ENCODE assay signal across 17 cellular contexts in the genomic region with DNA sequence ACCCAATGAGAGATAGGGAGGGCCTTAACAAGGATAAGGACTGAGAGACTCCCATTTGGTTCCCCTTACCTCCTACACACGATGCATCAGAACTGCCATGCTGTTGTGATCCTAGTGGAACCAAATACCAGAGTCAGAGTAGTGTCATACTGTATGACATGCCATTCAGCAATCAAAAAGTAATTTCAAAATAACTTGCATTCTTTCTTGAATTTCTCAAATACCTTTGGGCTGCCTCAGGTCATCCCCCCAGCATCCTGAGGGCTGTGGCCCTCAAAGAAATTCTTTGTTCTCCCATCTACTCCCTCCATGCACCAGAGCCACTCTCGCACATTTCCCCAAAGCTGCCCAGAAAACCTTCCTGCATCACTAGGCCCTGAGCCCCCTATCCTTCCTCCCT.
DNase-seq lines count a peak whose midpoint lies in the region; ATAC-seq and TF ChIP-seq lines count a peak whose summit lies in the region.
"Had no signal": no experiment of that assay in that cellular context is flagged by ENCODE, and none has a peak within 500 bp of the region (broad histone marks: within the 10 kb centered on the region; RNA-seq: fewer than 3 reads in every experiment).

No MANE protein-coding gene starts in this region.

- no peaks in the 10 kb centered on the region for H3K79me2 ChIP-seq in GM23338 (replicated peaks; ENCODE audit: insufficient read depth)
- H3K79me2 ChIP-seq: hepatocyte had no signal

- intact Hi-C loops in naive thymus-derived CD4-positive, alpha-beta T cell (cut with micrococcal nuclease) = loop anchor here in 1 of 2 donors (10.0 kb wide), 1 partner anchor 1102 kb away; the partner anchor contains the start of gene EPHB1

- H3K27ac ChIP-seq in GM23338 (ENCODE audit: low read depth) (no peak overlapping the region), RWPE2 (ENCODE audit: poor library complexity, severe bottlenecking) (peak overlapping the region; percentile 13), foreskin keratinocyte (no peak overlapping the region), tibial nerve (no peak overlapping the region)
- no peak overlapping the region for H3K27ac ChIP-seq in naive thymus-derived CD4-positive, alpha-beta T cell (ENCODE audit: low read depth, low read length)
- H3K27ac ChIP-seq: A549, epithelial cell of prostate, hepatocyte had no signal

- ATAC-seq in GM23338 (no peak), RWPE2 (ENCODE audit: low read depth) (peak; percentile 83), foreskin keratinocyte (peak; percentile 60), GM18519 (IDR thresholded peaks at IDR 0.05; ENCODE audit: low FRiP score, unreplicated experiment) (no peak)
- no peak for ATAC-seq in naive thymus-derived CD4-positive, alpha-beta T cell
- ATAC-seq: activated naive CD8-positive, alpha-beta T cell treated with anti-CD3 and anti-CD28 coated beads, Interleukin-2, amount 50 U/mL, for 24 hours; left ventricle myocardium superior; stimulated activated naive B cell treated with anti-CD40 and anti-IgM and Interleukin-4, amounts not matched to agents 10 μg/mL and 1 μg/mL and 100 μg/mL, for 72 hours; T-helper 17 cell had no signal

- TF ChIP-seq EP300 in tibial nerve (IDR thresholded peaks at IDR 0.05) = no peak

- TF ChIP-seq CTCF in GM23338 (conservative IDR thresholded peaks at IDR 0.05; ENCODE audit: low read depth in 2 of 2) (no peak), RWPE2 (IDR thresholded peaks at IDR 0.05; ENCODE audit: poor library complexity, severe bottlenecking) (no peak), foreskin keratinocyte (conservative IDR thresholded peaks at IDR 0.05) (no peak), tibial nerve (IDR thresholded peaks at IDR 0.05) (peak in 1 of 5 experiments; percentile 0)

- no peak for TF ChIP-seq POLR2A in tibial nerve (IDR thresholded peaks at IDR 0.05)

- H3K4me1 Mint-ChIP-seq in GM23338 = peaks cover 6% of the 10 kb centered on the region; the same call in 2 of the 3 replicates
- H3K4me1 Mint-ChIP-seq in naive thymus-derived CD4-positive, alpha-beta T cell = no peaks in the 10 kb centered on the region
- H3K4me1 Mint-ChIP-seq: activated naive CD8-positive, alpha-beta T cell treated with anti-CD3 and anti-CD28 coated beads, Interleukin-2, amount 50 U/mL, for 24 hours; stimulated activated naive B cell treated with anti-CD40 and anti-IgM and Interleukin-4, amounts not matched to agents 10 μg/mL and 1 μg/mL and 100 μg/mL, for 72 hours had no signal

- H3K9me3 ChIP-seq in RWPE2 (ENCODE audit: severe bottlenecking) (no peaks in the 10 kb centered on the region), tibial nerve (no peaks in the 10 kb centered on the region)
- H3K9me3 ChIP-seq in naive thymus-derived CD4-positive, alpha-beta T cell (ENCODE audit: control insufficient read depth in 2 of 3, low read length in 3 of 3) = no peaks in the 10 kb centered on the region
- H3K9me3 ChIP-seq: A549 had no signal

- H3K4me2 ChIP-seq in GM23338 = no peak overlapping the region
- H3K4me2 ChIP-seq: A549, hepatocyte had no signal

- CTCF ChIA-PET in naive thymus-derived CD4-positive, alpha-beta T cell (lab: Charles Lee) = no interaction called here

- H3K27me3 ChIP-seq in GM23338 (ENCODE audit: insufficient read depth) (no peaks in the 10 kb centered on the region), RWPE2 (ENCODE audit: insufficient read depth, poor library complexity, severe bottlenecking) (peaks cover 3% of the 10 kb centered on the region), foreskin keratinocyte (no peaks in the 10 kb centered on the region), tibial nerve (no peaks in the 10 kb centered on the region)
- no peaks in the 10 kb centered on the region for H3K27me3 ChIP-seq in naive thymus-derived CD4-positive, alpha-beta T cell (ENCODE audit: control insufficient read depth in 2 of 2, insufficient read depth in 2 of 2, low read length in 2 of 2)
- H3K27me3 ChIP-seq: hepatocyte had no signal

- peak overlapping the region; percentile 56; the same call in 1 of the 2 replicates for H2AFZ ChIP-seq in GM23338
- H2AFZ ChIP-seq: hepatocyte had no signal

- POLR2A ChIA-PET in naive thymus-derived CD4-positive, alpha-beta T cell (lab: Charles Lee) = no interaction called here

- H3K36me3 ChIP-seq in GM23338 (ENCODE audit: insufficient read depth) = no peaks in the 10 kb centered on the region
- H3K36me3 ChIP-seq in RWPE2 (ENCODE audit: low read depth) = no peaks in the 10 kb centered on the region
- H3K36me3 ChIP-seq in tibial nerve = no peaks in the 10 kb centered on the region
- H3K36me3 ChIP-seq in naive thymus-derived CD4-positive, alpha-beta T cell (ENCODE audit: control insufficient read depth in 2 of 3, insufficient read depth in 3 of 3, low read length in 3 of 3) = no peaks in the 10 kb centered on the region

- H4K20me1 ChIP-seq in GM23338 (replicated peaks; ENCODE audit: insufficient read depth) = no peaks in the 10 kb centered on the region

- H3K4me3 Mint-ChIP-seq in GM23338 = no peak overlapping the region
- H3K4me3 Mint-ChIP-seq in naive thymus-derived CD4-positive, alpha-beta T cell = no peak overlapping the region
- H3K4me3 Mint-ChIP-seq: activated naive CD8-positive, alpha-beta T cell treated with anti-CD3 and anti-CD28 coated beads, Interleukin-2, amount 50 U/mL, for 24 hours; activated T-cell treated with anti-CD3 and anti-CD28 coated beads, Interleukin-2, amount 50 U/mL, for 24 hours; stimulated activated naive B cell treated with anti-CD40 and anti-IgM and Interleukin-4, amounts not matched to agents 10 μg/mL and 1 μg/mL and 100 μg/mL, for 72 hours; T-helper 17 cell had no signal

- H3K4me3 ChIP-seq in GM23338 (no peak overlapping the region), RWPE2 (ENCODE audit: severe bottlenecking) (no peak overlapping the region), tibial nerve (no peak overlapping the region)
- H3K4me3 ChIP-seq in naive thymus-derived CD4-positive, alpha-beta T cell (ENCODE audit: low read length) = no peak overlapping the region
- H3K4me3 ChIP-seq: A549, hepatocyte had no signal

- H3K9me3 Mint-ChIP-seq in GM23338 = peaks cover 8% of the 10 kb centered on the region
- H3K9me3 Mint-ChIP-seq in naive thymus-derived CD4-positive, alpha-beta T cell = peaks cover 0 to 3% (median 0%) of the 10 kb centered on the region in 11 donors
- H3K9me3 Mint-ChIP-seq: activated naive CD8-positive, alpha-beta T cell treated with anti-CD3 and anti-CD28 coated beads, Interleukin-2, amount 50 U/mL, for 24 hours; activated T-cell treated with anti-CD3 and anti-CD28 coated beads, Interleukin-2, amount 50 U/mL, for 24 hours; stimulated activated naive B cell treated with anti-CD40 and anti-IgM and Interleukin-4, amounts not matched to agents 10 μg/mL and 1 μg/mL and 100 μg/mL, for 72 hours had no signal

- no peaks in the 10 kb centered on the region for H3F3A ChIP-seq in GM23338 (replicated peaks; ENCODE audit: low read depth)

- H3K4me1 ChIP-seq in GM23338 (ENCODE audit: insufficient read depth) (peaks cover 6% of the 10 kb centered on the region; the same call in 1 of the 2 replicates), RWPE2 (ENCODE audit: insufficient read depth, poor library complexity, severe bottlenecking) (peaks cover 3% of the 10 kb centered on the region), foreskin keratinocyte (peaks cover 17% of the 10 kb centered on the region), tibial nerve (no peaks in the 10 kb centered on the region)
- no peaks in the 10 kb centered on the region for H3K4me1 ChIP-seq in naive thymus-derived CD4-positive, alpha-beta T cell (ENCODE audit: control insufficient read depth in 2 of 2, insufficient read depth in 2 of 2, low read length in 2 of 2)
- H3K4me1 ChIP-seq: A549 had no signal

- H3K27ac Mint-ChIP-seq in GM23338 = no peak overlapping the region
- no peak overlapping the region for H3K27ac Mint-ChIP-seq in naive thymus-derived CD4-positive, alpha-beta T cell
- H3K27ac Mint-ChIP-seq: activated naive CD8-positive, alpha-beta T cell treated with anti-CD3 and anti-CD28 coated beads, Interleukin-2, amount 50 U/mL, for 24 hours; activated T-cell treated with anti-CD3 and anti-CD28 coated beads, Interleukin-2, amount 50 U/mL, for 24 hours; stimulated activated naive B cell treated with anti-CD40 and anti-IgM and Interleukin-4, amounts not matched to agents 10 μg/mL and 1 μg/mL and 100 μg/mL, for 72 hours; T-helper 17 cell had no signal

- DNase-seq in A172 (ENCODE audit: low spot score) (peak; percentile 80), GM23338 (ENCODE audit: low spot score) (peak; percentile 31), RWPE2 (ENCODE audit: low spot score) (no peak), foreskin keratinocyte (peak in 1 of 2 donors; percentile 54), tibial nerve (ENCODE audit: low spot score in 2 of 2) (no peak), D341Med (ENCODE audit: low spot score) (no peak)
- DNase-seq in naive thymus-derived CD4-positive, alpha-beta T cell = no peak
- DNase-seq: activated naive CD8-positive, alpha-beta T cell treated with anti-CD3 and anti-CD28 coated beads, Interleukin-2, amount 50 U/mL, for 24 hours; activated T-cell treated with anti-CD3 and anti-CD28 coated beads, Interleukin-2, amount 50 U/mL, for 24 hours; left ventricle myocardium superior; NCI-H446 treated with DMSO at 0.1 percent for 48 hours; stimulated activated naive B cell treated with anti-CD40 and anti-IgM and Interleukin-4, amounts not matched to agents 10 μg/mL and 1 μg/mL and 100 μg/mL, for 72 hours; T-helper 17 cell had no signal

- no peaks in the 10 kb centered on the region for H3K27me3 Mint-ChIP-seq in GM23338 (ENCODE audit: insufficient read depth, low read depth, poor library complexity)
- H3K27me3 Mint-ChIP-seq in naive thymus-derived CD4-positive, alpha-beta T cell = peaks cover 0 to 21% (median 17%) of the 10 kb centered on the region in 5 donors
- H3K27me3 Mint-ChIP-seq: activated T-cell treated with anti-CD3 and anti-CD28 coated beads, Interleukin-2, amount 50 U/mL, for 24 hours had no signal

- 42 to 69% methylated on average over 2 of the region's 2 CpGs for WGBS in tibial nerve, 2 donors

- H3K9me2 ChIP-seq in GM23338 (ENCODE audit: insufficient read depth) = no peaks in the 10 kb centered on the region

- H3K36me3 Mint-ChIP-seq in GM23338 (ENCODE audit: low read depth) = no peaks in the 10 kb centered on the region
- no peaks in the 10 kb centered on the region for H3K36me3 Mint-ChIP-seq in naive thymus-derived CD4-positive, alpha-beta T cell
- H3K36me3 Mint-ChIP-seq: stimulated activated naive B cell treated with anti-CD40 and anti-IgM and Interleukin-4, amounts not matched to agents 10 μg/mL and 1 μg/mL and 100 μg/mL, for 72 hours had no signal

Comparison
In these comparisons a context has a peak if more than half of its experiments do, and no peak if none do; other contexts are left out.
1. DNase-seq: peak in A172 (single experiment) and GM23338 (single experiment); none in RWPE2 (single experiment), tibial nerve (0 of 2), D341Med (single experiment) and naive thymus-derived CD4-positive, alpha-beta T cell (0 of 9).
2. ATAC-seq: peak in RWPE2 (single experiment) and foreskin keratinocyte (single experiment); none in GM23338 (single experiment), naive thymus-derived CD4-positive, alpha-beta T cell (single experiment) and GM18519 (single experiment).